In genomic region chr3:38609386-38610111, GRCh38 we compare ENCODE assay signal across 17 cellular contexts. TPM values are rescaled to one million over a fixed set of nuclear protein-coding genes. Genes with fewer than 3 reads are reported as not detected.
DNase-seq lines count a peak whose midpoint lies in the region; ATAC-seq and TF ChIP-seq lines count a peak whose summit lies in the region.
"Had no signal": no experiment of that assay in that cellular context is flagged by ENCODE, and none has a peak within 500 bp of the region (broad histone marks: within the 10 kb centered on the region; RNA-seq: fewer than 3 reads in every experiment).

No MANE protein-coding gene starts in this region.

- ATAC-seq in RWPE2 (ENCODE audit: low read depth) (no peak), GM19455 (IDR thresholded peaks at IDR 0.05; ENCODE audit: unreplicated experiment) (no peak), GM18498 (IDR thresholded peaks at IDR 0.05; ENCODE audit: unreplicated experiment) (no peak)
- ATAC-seq: HCT116 had no signal

- TF ChIP-seq POLR2A in sigmoid colon (IDR thresholded peaks at IDR 0.05), result no peak
- TF ChIP-seq POLR2A in esophagus squamous epithelium (IDR thresholded peaks at IDR 0.05), result no peak

- 92 to 93% methylated on average over 21 of the region's 21 CpGs for WGBS in sigmoid colon, 2 donors
- 72 to 93% methylated on average over 4 to 12 of the region's 21 CpGs for WGBS in esophagus squamous epithelium, 2 donors

- TF ChIP-seq CTCF in RWPE2 (IDR thresholded peaks at IDR 0.05; ENCODE audit: poor library complexity, severe bottlenecking) (no peak), sigmoid colon (IDR thresholded peaks at IDR 0.05) (no peak), esophagus squamous epithelium (IDR thresholded peaks at IDR 0.05) (no peak)

- DNase-seq in activated effector memory CD4-positive, alpha-beta T cell treated with anti-CD3 and anti-CD28 coated beads, Interleukin-2, amount 50 U/mL, for 16 hours, result peak; percentile 54
- DNase-seq in activated effector memory CD4-positive, alpha-beta T cell treated with Interleukin-2 at 50 U/mL for 16 hours, result no peak
- peak; percentile 41 for DNase-seq in RWPE2 (ENCODE audit: low spot score)
- peak; percentile 76 for DNase-seq in mesenteric fat pad (ENCODE audit: low spot score)
- peak; percentile 46 for DNase-seq in sigmoid colon
- DNase-seq in esophagus squamous epithelium (lab: John Stamatoyannopoulos, UW), result no peak
- DNase-seq: AML-193; Caco-2; CD8-positive, alpha-beta memory T cell; DND-41; GF-D8; GM23248 had no signal

- H3K36me3 ChIP-seq in RWPE2 (ENCODE audit: low read depth), result no peaks in the 10 kb centered on the region
- no peaks in the 10 kb centered on the region for H3K36me3 ChIP-seq in sigmoid colon
- H3K36me3 ChIP-seq in esophagus squamous epithelium, result no peaks in the 10 kb centered on the region
- H3K36me3 ChIP-seq: BLaER1 had no signal

- H3K27me3 ChIP-seq in RWPE2 (ENCODE audit: insufficient read depth, poor library complexity, severe bottlenecking) (no peaks in the 10 kb centered on the region), sigmoid colon (no peaks in the 10 kb centered on the region), esophagus squamous epithelium (no peaks in the 10 kb centered on the region)
- H3K27me3 ChIP-seq: BLaER1 had no signal

- H3K4me3 ChIP-seq in RWPE2 (ENCODE audit: severe bottlenecking) (no peak overlapping the region), sigmoid colon (no peak overlapping the region), esophagus squamous epithelium (no peak overlapping the region)
- H3K4me3 ChIP-seq: BLaER1, GM23248 had no signal

- no peaks in the 10 kb centered on the region for H3K4me1 ChIP-seq in RWPE2 (ENCODE audit: insufficient read depth, poor library complexity, severe bottlenecking)
- H3K4me1 ChIP-seq in sigmoid colon, result no peaks in the 10 kb centered on the region
- no peaks in the 10 kb centered on the region for H3K4me1 ChIP-seq in esophagus squamous epithelium
- H3K4me1 ChIP-seq: Caco-2 had no signal

- H3K27ac ChIP-seq in RWPE2 (ENCODE audit: poor library complexity, severe bottlenecking) (no peak overlapping the region), sigmoid colon (no peak overlapping the region), esophagus squamous epithelium (no peak overlapping the region)
- H3K27ac ChIP-seq: 22Rv1, BLaER1, GM23248 had no signal

- H3K9me3 ChIP-seq in RWPE2 (ENCODE audit: severe bottlenecking) (no peaks in the 10 kb centered on the region), sigmoid colon (no peaks in the 10 kb centered on the region), esophagus squamous epithelium (no peaks in the 10 kb centered on the region)
- H3K9me3 ChIP-seq: BLaER1, Caco-2 had no signal

- intact Hi-C loops in sigmoid colon (cut with DNase I) (no loop called here), esophagus squamous epithelium (cut with DNase I) (no loop called here)

- TF ChIP-seq EP300 in sigmoid colon (IDR thresholded peaks at IDR 0.05), result no peak

RNA-seq across cellular contexts. Expression of gene SCN5A, which starts 39.9 kb away (rescaled TPM):
- total RNA-seq in mesenteric fat pad (0.58 TPM), sigmoid colon (1 to 10 TPM in 1 of 4 donors, under 1 TPM in 3; 0.33 to 1.9 (median 0.77) TPM), esophagus squamous epithelium (under 1 TPM in 3 of 4 donors, not detected in 1; 0.09 to 0.38 (median 0.18) TPM)
- under 1 TPM; under 0.01 to 0.51 (median 0.23) TPM for polyA plus RNA-seq in sigmoid colon
- total RNA-seq: GM23248 had no signal
- polyA plus RNA-seq: CD8-positive, alpha-beta memory T cell; GM23248 had no signal

Comparison
In these comparisons a context has a peak if more than half of its experiments do, and no peak if none do; other contexts are left out.
1. DNase-seq: peak in activated effector memory CD4-positive, alpha-beta T cell treated with anti-CD3 and anti-CD28 coated beads, Interleukin-2, amount 50 U/mL, for 16 hours (single experiment), RWPE2 (single experiment), mesenteric fat pad (single experiment) and sigmoid colon (single experiment); none in activated effector memory CD4-positive, alpha-beta T cell treated with Interleukin-2 at 50 U/mL for 16 hours (single experiment) and esophagus squamous epithelium (single experiment).